Comparison of ENCODE assay signal across 8 cellular contexts in the genomic region with DNA sequence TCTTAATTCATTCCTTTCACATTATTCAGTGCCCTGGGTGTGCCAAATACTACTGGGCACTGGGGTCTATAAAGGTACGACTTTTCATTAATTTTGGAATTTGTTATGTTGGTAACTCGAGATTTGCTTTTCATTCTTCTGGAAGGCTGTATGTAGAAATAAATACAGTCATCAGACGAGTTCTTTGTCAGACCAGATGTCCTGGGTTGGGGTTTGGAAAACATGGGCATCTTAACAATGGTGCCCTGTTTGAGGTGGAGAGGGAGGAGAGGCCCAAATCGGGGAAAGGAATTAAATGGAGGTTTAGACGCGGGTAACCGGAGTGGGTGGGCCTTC. TPM values are rescaled to one million over a fixed set of nuclear protein-coding genes. Genes with fewer than 3 reads are reported as not detected.
A peak's percentile ranks its signal among the peaks of the same experiment; 100 is the strongest.
DNase-seq lines count a peak whose midpoint lies in the region; ATAC-seq, FAIRE-seq and TF ChIP-seq lines count a peak whose summit lies in the region.

No MANE protein-coding gene starts in this region.

- 0 out of 2 replicates have a peak overlapping the region, but pooled peaks have one; percentile 79 for H3K18ac ChIP-seq in H1 (ENCODE audit: extremely low read depth, low read length)

- H2BK12ac ChIP-seq in H1 (ENCODE audit: low read depth, low read length) = no peak overlapping the region

- no peak for DNase-seq in AG10803 (ENCODE audit: low read depth)
- DNase-seq in MM.1S = no peak
- no peak for DNase-seq in H1 (ENCODE audit: low read depth in 1 of 2, low spot score in 2 of 2)
- no peak for DNase-seq in nephron progenitor cell
- DNase-seq in NAMALWA (ENCODE audit: low spot score) = no peak

- peak overlapping the region; percentile 53 for H3K4me2 ChIP-seq in MM.1S (ENCODE audit: low read depth, low read length)
- peak overlapping the region; percentile 85 to 94 for H3K4me2 ChIP-seq in H1 (ENCODE audit: insufficient read depth in 1 of 2, low read depth in 2 of 2, low read length in 2 of 2)

- H2BK120ac ChIP-seq in H1 (replicated peaks; ENCODE audit: low read depth, low read length) = no peak overlapping the region

- FAIRE-seq in H1 (lab: Jason Lieb, UNC) = no peak

- no peak for TF ChIP-seq CTCF in AG10803 (conservative IDR thresholded peaks at IDR 0.05; ENCODE audit: low read length)
- TF ChIP-seq CTCF in MM.1S (IDR thresholded peaks at IDR 0.05; ENCODE audit: low read length) = no peak
- TF ChIP-seq CTCF in H1 (IDR thresholded peaks at IDR 0.05; ENCODE audit: control extremely low read depth in 1 of 3, insufficient read depth in 1 of 3, low read depth in 1 of 3, low read length in 3 of 3) = no peak
- no peak for TF ChIP-seq CTCF in nephron progenitor cell (IDR thresholded peaks at IDR 0.05)

- TF ChIP-seq POLR2A in H1 (IDR thresholded peaks at IDR 0.05; ENCODE audit: control extremely low read depth in 1 of 2, low read depth in 2 of 2, low read length in 2 of 2) = no peak

- H3K4me3 Mint-ChIP-seq in nephron progenitor cell = peak overlapping the region; percentile 97

- ATAC-seq in HG02973 (IDR thresholded peaks at IDR 0.05; ENCODE audit: unreplicated experiment) (no peak), GM21367 (IDR thresholded peaks at IDR 0.05; ENCODE audit: unreplicated experiment) (no peak), HG02610 (IDR thresholded peaks at IDR 0.05; ENCODE audit: unreplicated experiment) (no peak)

- H3K23ac ChIP-seq in H1 (ENCODE audit: insufficient read length) = no peak overlapping the region

- H3K14ac ChIP-seq in H1 (ENCODE audit: insufficient read length) = no peak overlapping the region

- peak overlapping the region; percentile 83 for H4K5ac ChIP-seq in H1 (ENCODE audit: insufficient read length, low read depth, low read length)

- H2BK15ac ChIP-seq in H1 (ENCODE audit: low read length) = no peak overlapping the region

- TF ChIP-seq EP300 in H1 (IDR thresholded peaks at IDR 0.05; ENCODE audit: borderline replicate concordance in 1 of 2, low read depth in 2 of 2, low read length in 2 of 2) = no peak

- H3K36me3 ChIP-seq in MM.1S (replicated peaks; ENCODE audit: insufficient read depth, low read length) (no peaks in the 10 kb centered on the region), H1 (ENCODE audit: control insufficient read depth in 2 of 4, insufficient read depth in 4 of 4, low read length in 3 of 4) (no peaks in the 10 kb centered on the region)

- H3K4me1 Mint-ChIP-seq in nephron progenitor cell = peaks cover 43% of the 10 kb centered on the region

- no peak overlapping the region for H4K91ac ChIP-seq in H1 (replicated peaks; ENCODE audit: insufficient read length, low read length)

- peak overlapping the region; percentile 42 for H3K56ac ChIP-seq in H1 (replicated peaks; ENCODE audit: insufficient read length, low read depth, low read length)

- H3F3A ChIP-seq in MM.1S (ENCODE audit: insufficient read depth, low read length) = no peaks in the 10 kb centered on the region

- no peaks in the 10 kb centered on the region for H3K36me3 Mint-ChIP-seq in nephron progenitor cell (ENCODE audit: low read depth)

- 20% methylated on average over 7 of the region's 7 CpGs; no CpG with 5 or more reads in 1 of the 2 experiments for WGBS in H1 (ENCODE audit: extremely low coverage in 1 of 2, insufficient coverage in 1 of 2, insufficient read length in 1 of 2, insufficient replicate concordance in 2 of 2, low coverage in 1 of 2, low lambda C conversion rate in 2 of 2, missing lambda C conversion rate in 1 of 2), 2 experiments

- H3K4ac ChIP-seq in H1 (replicated peaks; ENCODE audit: insufficient read length, low read depth, low read length) = no peak overlapping the region

- peak overlapping the region; percentile 86 for H3K4me3 ChIP-seq in AG10803 (ENCODE audit: low read length)
- H3K4me3 ChIP-seq in MM.1S (ENCODE audit: low read length) = peak overlapping the region; percentile 93
- H3K4me3 ChIP-seq in H1 (ENCODE audit: extremely low read depth in 1 of 4, insufficient read depth in 2 of 4, low read depth in 3 of 4, low read length in 4 of 4) = peak overlapping the region; percentile 73 to 91 (median 88)

- H2AK5ac ChIP-seq in H1 (ENCODE audit: low read depth, low read length) = no peak overlapping the region

- H3K9me3 ChIP-seq in MM.1S (replicated peaks; ENCODE audit: insufficient read depth, low read length) (no peaks in the 10 kb centered on the region), H1 (ENCODE audit: insufficient read depth in 2 of 2, low read depth in 1 of 2, low read length in 1 of 2) (no peaks in the 10 kb centered on the region)

- H3K9ac ChIP-seq in MM.1S (ENCODE audit: low read length) = peak overlapping the region; percentile 86
- H3K9ac ChIP-seq in H1 (replicated peaks in 1 of 4; ENCODE audit: extremely low read depth in 1 of 4, low read depth in 3 of 4, low read length in 3 of 4) = peak overlapping the region in 3 of 4 experiments; percentile 67 to 70 (median 67); a peak in 5 of 7 replicates

- peaks cover 3% of the 10 kb centered on the region; the same call in 1 of the 2 replicates for H3K4me1 ChIP-seq in MM.1S (ENCODE audit: low read length)
- peaks cover 0 to 9% (median 2%) of the 10 kb centered on the region in 4 experiments; a peak in 4 of 7 replicates for H3K4me1 ChIP-seq in H1 (replicated peaks in 1 of 4; ENCODE audit: control insufficient read depth in 3 of 4, insufficient read depth in 4 of 4, low read length in 3 of 4)

- peaks cover 8% of the 10 kb centered on the region for H3K23me2 ChIP-seq in H1 (ENCODE audit: low read depth, low read length)

- H4K20me1 ChIP-seq in MM.1S (ENCODE audit: insufficient read depth, low read length) = no peaks in the 10 kb centered on the region
- peaks cover 7 to 10% of the 10 kb centered on the region in 2 experiments for H4K20me1 ChIP-seq in H1 (replicated peaks in 1 of 2; ENCODE audit: control insufficient read depth in 1 of 2, insufficient read depth in 2 of 2, low read length in 2 of 2)

- no peaks in the 10 kb centered on the region for H3K27me3 ChIP-seq in MM.1S (replicated peaks; ENCODE audit: insufficient read depth, low read length)
- no peaks in the 10 kb centered on the region; a peak in 2 of 7 replicates for H3K27me3 ChIP-seq in H1 (replicated peaks in 1 of 4; ENCODE audit: control insufficient read depth in 3 of 4, extremely low read depth in 1 of 4, insufficient read depth in 3 of 4, low read length in 3 of 4)

- no peaks in the 10 kb centered on the region for H3K9me2 ChIP-seq in MM.1S (replicated peaks; ENCODE audit: insufficient read depth, low read length)

- H4K8ac ChIP-seq in H1 (ENCODE audit: extremely low read depth, insufficient read depth, low read length) = peak overlapping the region; percentile 54; the same call in 1 of the 2 replicates

- no peak for TF ChIP-seq RAD21 in H1 (IDR thresholded peaks at IDR 0.05 in 1 of 2, conservative IDR thresholded peaks at IDR 0.05 in 1 of 2; ENCODE audit: low read depth in 2 of 2, low read length in 2 of 2)

- 0 out of 2 replicates have a peak overlapping the region, but pooled peaks have one; percentile 63 for H2BK5ac ChIP-seq in H1 (ENCODE audit: low read depth, low read length)

- H3K79me2 ChIP-seq in MM.1S (ENCODE audit: low read length) = no peaks in the 10 kb centered on the region
- peaks cover 0 to 36% of the 10 kb centered on the region in 2 experiments; a peak in 2 of 4 replicates for H3K79me2 ChIP-seq in H1 (ENCODE audit: control insufficient read depth in 1 of 2, insufficient read depth in 2 of 2, low read length in 2 of 2)

- H3K27ac ChIP-seq in MM.1S (ENCODE audit: low read length) = peak overlapping the region; percentile 68
- H3K27ac ChIP-seq in H1 (ENCODE audit: low read depth, low read length) = peak overlapping the region; percentile 66

- H3K27me3 Mint-ChIP-seq in nephron progenitor cell (ENCODE audit: low read depth, poor library complexity) = peaks cover 22% of the 10 kb centered on the region

- CTCF ChIA-PET in H1 (lab: Charles Lee; ENCODE audit: partially characterized antibody) = interaction anchor here (0.6 to 1.7 kb wide), 5 partner anchors 32 to 1537 kb away, joined by 3 to 5 read pairs (median 3); no protein-coding TSS in a partner anchor

- H2AFZ ChIP-seq in MM.1S (ENCODE audit: low read length) = peak overlapping the region; percentile 77
- peak overlapping the region; percentile 83 for H2AFZ ChIP-seq in H1 (ENCODE audit: low read length)

- POLR2A ChIA-PET in H1 (lab: Charles Lee; ENCODE audit: partially characterized antibody) = interaction anchor here (0.9 to 1.9 kb wide), 9 partner anchors 12 to 85 kb away, joined by 3 to 13 read pairs (median 3); no protein-coding TSS in a partner anchor

- no peak overlapping the region for H2BK20ac ChIP-seq in H1 (ENCODE audit: low read length)

- no peaks in the 10 kb centered on the region for H3K9me3 Mint-ChIP-seq in nephron progenitor cell

- no peak overlapping the region for H3K27ac Mint-ChIP-seq in nephron progenitor cell

- H3K79me1 ChIP-seq in H1 (ENCODE audit: low read depth, low read length) = peaks cover 4% of the 10 kb centered on the region; the same call in 1 of the 2 replicates

TF ChIP-seq in H1, 55 proteins besides CTCF, POLR2A, EP300 and RAD21:
- TF ChIP-seq YY1 (IDR thresholded peaks at IDR 0.05; ENCODE audit: low read depth, low read length) = 0 out of 2 replicates have a peak, but pooled peaks have one; percentile 45
- TF ChIP-seq SAP30 (IDR thresholded peaks at IDR 0.05; ENCODE audit: insufficient read depth, insufficient replicate concordance, low read length) = no peak

RNA-seq across cellular contexts. Expression of a gene that starts 0.7 kb away (rescaled TPM):
- 16.2 and 17.1 TPM in 2 replicates for total RNA-seq in H1 (2021; fragmentation: NEBNext Ultra II Directional; extraction: Animal tissue kit (Norgen Biotek cat#: 25700))
- polyA plus RNA-seq in H1 (2011; rRNA removed) = 8.4 and 22.7 TPM in 2 replicates
- 15.1 TPM for polyA plus RNA-seq in H1 (2011; cell fraction: cytosol; rRNA removed)
- 8.8 TPM for polyA plus RNA-seq in H1 (2011; cell fraction: nucleus; rRNA removed)
- 17.3 to 22.2 TPM (median 19.5 TPM) in 4 replicates for polyA plus RNA-seq in H1 (2012, experiment 1 of 2)
- polyA plus RNA-seq in H1 (2012, experiment 2 of 2) = 3.2 TPM
- polyA plus RNA-seq in H1 (2013, experiment 1 of 2) = 10.6 TPM
- polyA plus RNA-seq in H1 (2013, experiment 2 of 2) = 10.5 TPM
- polyA minus RNA-seq in H1 (2011; rRNA and poly(A)+ RNA removed) = 23.8 and 45.2 TPM in 2 replicates
- polyA minus RNA-seq in H1 (2011; cell fraction: cytosol; rRNA and poly(A)+ RNA removed) = 13.1 TPM
- 22.8 TPM for polyA minus RNA-seq in H1 (2011; cell fraction: nucleus; rRNA and poly(A)+ RNA removed)
